21 cellular contexts compared by ENCODE assay signal in the genomic region with DNA sequence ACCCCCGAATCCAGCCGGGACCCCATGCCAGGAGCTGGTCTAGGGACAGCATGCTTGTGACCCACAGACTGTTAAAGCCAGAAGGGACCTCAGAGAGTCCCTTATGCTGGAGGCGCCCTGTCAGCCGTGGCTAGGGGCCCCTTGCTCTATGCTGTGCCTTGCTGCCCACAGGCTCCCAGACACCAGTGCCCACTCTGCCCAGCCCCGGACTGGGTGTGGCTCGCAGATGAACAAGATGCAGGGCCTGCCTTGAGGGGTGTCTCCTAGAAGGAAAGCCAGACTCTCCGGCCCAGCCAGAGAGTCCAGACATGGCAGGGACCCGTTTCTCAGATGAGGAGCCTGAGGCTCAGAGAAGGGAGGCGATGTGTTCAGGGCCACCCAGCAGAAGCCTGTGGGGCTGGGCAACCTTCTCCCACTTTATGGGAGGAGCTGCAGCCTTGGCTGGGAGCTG.
DNase-seq lines count a peak whose midpoint lies in the region; ATAC-seq, FAIRE-seq and TF ChIP-seq lines count a peak whose summit lies in the region.
"Had no signal": no experiment of that assay in that cellular context is flagged by ENCODE, and none has a peak within 500 bp of the region (broad histone marks: within the 10 kb centered on the region; RNA-seq: fewer than 3 reads in every experiment).

No MANE protein-coding gene starts in this region.

- TF ChIP-seq CTCF in chondrocyte (IDR thresholded peaks at IDR 0.05) (no peak), kidney (IDR thresholded peaks at IDR 0.05; ENCODE audit: borderline replicate concordance, extremely low read depth, insufficient read depth) (no peak), upper lobe of right lung (IDR thresholded peaks at IDR 0.05) (no peak)

- peaks cover 41% of the 10 kb centered on the region for H3K27me3 Mint-ChIP-seq in activated T-cell treated with anti-CD3 and anti-CD28 coated beads, Interleukin-2, amount 50 U/mL, for 4 hours (ENCODE audit: low read depth)
- peaks cover 26% of the 10 kb centered on the region for H3K27me3 Mint-ChIP-seq in chondrocyte (ENCODE audit: low read depth)

- no peak for DNase-seq in activated T-cell treated with anti-CD3 and anti-CD28 coated beads, Interleukin-2, amount 50 U/mL, for 4 hours
- DNase-seq in activated T-cell treated with anti-CD3 and anti-CD28 coated beads for 4 hours, result no peak
- peak; percentile 78 for DNase-seq in chondrocyte (ENCODE audit: low spot score)
- DNase-seq in kidney, result peak; percentile 63
- peak; percentile 55 for DNase-seq in upper lobe of right lung
- no peak for DNase-seq in effector memory CD4-positive, alpha-beta T cell
- no peak for DNase-seq in NCI-H226
- DNase-seq: DND-41, GDM1, GM23248, KG1, NCI-H1436, NCI-H2029, NCI-H510A treated with DMSO at 0.1 percent for 48 hours, NCI-H82 had no signal

- no peaks in the 10 kb centered on the region for H3K36me3 Mint-ChIP-seq in activated T-cell treated with anti-CD3 and anti-CD28 coated beads, Interleukin-2, amount 50 U/mL, for 4 hours (ENCODE audit: insufficient read depth)
- H3K36me3 Mint-ChIP-seq in chondrocyte (ENCODE audit: low read depth), result no peaks in the 10 kb centered on the region
- H3K36me3 Mint-ChIP-seq: CD8-positive, alpha-beta memory T cell had no signal

- peaks cover 1% of the 10 kb centered on the region for H3K4me1 Mint-ChIP-seq in activated T-cell treated with anti-CD3 and anti-CD28 coated beads, Interleukin-2, amount 50 U/mL, for 4 hours (ENCODE audit: low read depth)
- H3K4me1 Mint-ChIP-seq in chondrocyte (ENCODE audit: low read depth), result peaks cover 3% of the 10 kb centered on the region

- H3K36me3 ChIP-seq in kidney (ENCODE audit: control insufficient read depth in 1 of 2, insufficient read depth in 2 of 2, low read length in 2 of 2), result no peaks in the 10 kb centered on the region
- H3K36me3 ChIP-seq in upper lobe of right lung, result no peaks in the 10 kb centered on the region
- no peaks in the 10 kb centered on the region for H3K36me3 ChIP-seq in effector memory CD4-positive, alpha-beta T cell (ENCODE audit: control insufficient read depth, insufficient read depth, low read length)
- H3K36me3 ChIP-seq: BLaER1 treated with 17β-estradiol and CSF1 and Interleukin-3, amounts not matched to agents 10 nM and 100 nM had no signal

- H3K4me1 ChIP-seq in kidney (ENCODE audit: control insufficient read depth in 1 of 2, insufficient read depth in 1 of 2, low read depth in 1 of 2, low read length in 2 of 2) (no peaks in the 10 kb centered on the region), upper lobe of right lung (no peaks in the 10 kb centered on the region)
- no peaks in the 10 kb centered on the region for H3K4me1 ChIP-seq in effector memory CD4-positive, alpha-beta T cell (ENCODE audit: control insufficient read depth, insufficient read depth, low read length, poor library complexity, severe bottlenecking)

- ATAC-seq in activated T-cell treated with anti-CD3 and anti-CD28 coated beads, Interleukin-2, amount 50 U/mL, for 4 hours, result no peak
- no peak for ATAC-seq in upper lobe of right lung
- no peak for ATAC-seq in HG03565 (IDR thresholded peaks at IDR 0.05; ENCODE audit: unreplicated experiment)
- ATAC-seq: GM12878 had no signal

- no peak for FAIRE-seq in kidney (lab: Jason Lieb, UNC)
- FAIRE-seq: A204.1, GM12878, GM18507 had no signal

- H3K27ac ChIP-seq in kidney (ENCODE audit: low read depth in 2 of 2, low read length in 2 of 2), result no peak overlapping the region
- no peak overlapping the region for H3K27ac ChIP-seq in upper lobe of right lung
- H3K27ac ChIP-seq in effector memory CD4-positive, alpha-beta T cell (ENCODE audit: insufficient read depth, low read length, poor library complexity, severe bottlenecking), result no peak overlapping the region
- H3K27ac ChIP-seq: BLaER1 treated with 17β-estradiol and CSF1 and Interleukin-3, amounts not matched to agents 10 nM and 100 nM; GM23248 had no signal

- no peak overlapping the region for H3K27ac Mint-ChIP-seq in chondrocyte (ENCODE audit: unreplicated experiment)
- H3K27ac Mint-ChIP-seq: CD8-positive, alpha-beta memory T cell had no signal

- peaks cover 31% of the 10 kb centered on the region for H3K27me3 ChIP-seq in upper lobe of right lung
- H3K27me3 ChIP-seq in effector memory CD4-positive, alpha-beta T cell (replicated peaks; ENCODE audit: control insufficient read depth, insufficient read depth, low read length, poor library complexity, severe bottlenecking), result peaks cover 5% of the 10 kb centered on the region

- H3K9ac ChIP-seq in kidney (ENCODE audit: low read length in 2 of 2), result no peak overlapping the region
- H3K9ac ChIP-seq: BLaER1 treated with 17β-estradiol and CSF1 and Interleukin-3, amounts not matched to agents 10 nM and 100 nM; GM23248 had no signal

- H3K9me3 ChIP-seq in kidney (ENCODE audit: control insufficient read depth in 1 of 2, low read length in 2 of 2) (no peaks in the 10 kb centered on the region), upper lobe of right lung (no peaks in the 10 kb centered on the region)
- no peaks in the 10 kb centered on the region for H3K9me3 ChIP-seq in effector memory CD4-positive, alpha-beta T cell (ENCODE audit: control insufficient read depth, low read length)
- H3K9me3 ChIP-seq: BLaER1 treated with 17β-estradiol and CSF1 and Interleukin-3, amounts not matched to agents 10 nM and 100 nM had no signal

- H3K9me3 Mint-ChIP-seq in activated T-cell treated with anti-CD3 and anti-CD28 coated beads, Interleukin-2, amount 50 U/mL, for 4 hours, result no peaks in the 10 kb centered on the region
- no peaks in the 10 kb centered on the region for H3K9me3 Mint-ChIP-seq in chondrocyte (ENCODE audit: low read depth)

- H3K4me3 Mint-ChIP-seq in activated T-cell treated with anti-CD3 and anti-CD28 coated beads, Interleukin-2, amount 50 U/mL, for 4 hours, result peak overlapping the region; percentile 7
- H3K4me3 Mint-ChIP-seq in chondrocyte (ENCODE audit: unreplicated experiment), result no peak overlapping the region
- H3K4me3 Mint-ChIP-seq: CD8-positive, alpha-beta memory T cell had no signal

- intact Hi-C loops in kidney (cut with DNase I), result no loop called here
- intact Hi-C loops in upper lobe of right lung (cut with DNase I), result no loop called here

- no peak overlapping the region for H3K4me3 ChIP-seq in kidney (ENCODE audit: low read length in 2 of 2)
- H3K4me3 ChIP-seq in upper lobe of right lung, result no peak overlapping the region
- H3K4me3 ChIP-seq in effector memory CD4-positive, alpha-beta T cell (ENCODE audit: insufficient read depth, low read depth, low read length, poor library complexity, severe bottlenecking), result no peak overlapping the region
- H3K4me3 ChIP-seq: BLaER1 treated with 17β-estradiol and CSF1 and Interleukin-3, amounts not matched to agents 10 nM and 100 nM; GM12878; GM23248 had no signal

Comparison
In these comparisons a context has a peak if more than half of its experiments do, and no peak if none do; other contexts are left out.
1. DNase-seq: peak in chondrocyte (single experiment), kidney (single experiment) and upper lobe of right lung (single experiment); none in activated T-cell treated with anti-CD3 and anti-CD28 coated beads, Interleukin-2, amount 50 U/mL, for 4 hours (single experiment), activated T-cell treated with anti-CD3 and anti-CD28 coated beads for 4 hours (single experiment), effector memory CD4-positive, alpha-beta T cell (0 of 3) and NCI-H226 (single experiment).